ENCODE assay signal across 8 cellular contexts in the genomic region with DNA sequence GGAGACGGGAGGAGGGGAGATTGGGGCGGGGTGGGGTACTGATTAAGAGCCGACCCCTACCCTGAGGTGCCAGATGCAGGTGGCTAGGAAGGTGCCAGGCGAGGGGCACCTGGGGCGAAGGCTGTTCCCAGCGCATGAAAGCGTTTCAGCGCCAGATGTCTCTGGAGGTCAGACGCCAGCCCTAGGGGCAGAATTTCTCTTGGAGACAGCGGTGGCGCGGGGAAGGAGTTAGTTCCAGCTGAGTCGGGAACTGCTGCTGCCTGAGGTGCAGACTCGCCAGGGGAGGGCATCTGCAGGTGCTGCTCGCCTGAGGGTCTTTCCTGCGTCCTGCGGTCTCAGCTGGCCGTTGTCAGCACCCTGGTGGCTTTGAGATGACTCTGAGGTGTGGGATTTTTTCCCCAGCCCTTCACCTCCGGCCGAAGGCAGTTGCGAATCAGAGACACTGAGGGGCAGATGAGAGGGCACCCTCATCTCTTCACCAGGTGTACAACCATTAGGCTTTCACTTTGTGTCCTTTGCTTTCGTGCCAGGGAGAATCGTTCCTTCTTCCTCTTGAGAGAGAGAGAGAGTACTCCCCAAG. TPM values are rescaled to one million over a fixed set of nuclear protein-coding genes. Genes with fewer than 3 reads are reported as not detected.
DNase-seq lines count a peak whose midpoint lies in the region; ATAC-seq and TF ChIP-seq lines count a peak whose summit lies in the region.

No MANE protein-coding gene starts in this region.

- no peaks in the 10 kb centered on the region for H3K36me3 Mint-ChIP-seq in type B pancreatic cell

- peak overlapping the region; percentile 57 to 77 (median 70); a peak in 21 of 22 replicates for H3K9ac ChIP-seq in BLaER1 treated with 17β-estradiol and CSF1 and Interleukin-3, amounts not matched to agents 10 nM and 100 nM

- H3K4me3 Mint-ChIP-seq in type B pancreatic cell, result peak overlapping the region; percentile 92

- peak overlapping the region; percentile 61 to 77 (median 71) for H3K4me3 ChIP-seq in BLaER1 treated with 17β-estradiol and CSF1 and Interleukin-3, amounts not matched to agents 10 nM and 100 nM

- H3K4me2 ChIP-seq in BLaER1 treated with 17β-estradiol and CSF1 and Interleukin-3, amounts not matched to agents 10 nM and 100 nM, result peak overlapping the region; percentile 89 to 99 (median 97)

- DNase-seq in NCI-H146 (lab: John Stamatoyannopoulos, UW), result peak; percentile 81
- DNase-seq in activated CD4-positive, alpha-beta T cell treated with anti-CD3 and anti-CD28 coated beads for 48 hours, result peak; percentile 32
- DNase-seq in epithelial cell of prostate (ENCODE audit: low read depth, low spot score), result no peak
- peak; percentile 20 for DNase-seq in myocyte (ENCODE audit: low read depth)
- DNase-seq in type B pancreatic cell (ENCODE audit: extremely low spot score, unreplicated experiment), result peak; percentile 76

- peaks cover 12% of the 10 kb centered on the region for H3K27me3 Mint-ChIP-seq in type B pancreatic cell

- H3K27ac ChIP-seq in BLaER1 treated with 17β-estradiol and CSF1 and Interleukin-3, amounts not matched to agents 10 nM and 100 nM, result peak overlapping the region in 6 of 11 experiments; percentile 21 to 58 (median 52); a peak in 6 of 22 replicates
- H3K27ac ChIP-seq in epithelial cell of prostate, result peak overlapping the region; percentile 99

- H3K9me3 ChIP-seq in BLaER1 treated with 17β-estradiol and CSF1 and Interleukin-3, amounts not matched to agents 10 nM and 100 nM (replicated peaks in 1 of 11), result no peaks in the 10 kb centered on the region

- peak overlapping the region; percentile 99 for H3K27ac Mint-ChIP-seq in type B pancreatic cell

- H3K36me3 ChIP-seq in BLaER1 treated with 17β-estradiol and CSF1 and Interleukin-3, amounts not matched to agents 10 nM and 100 nM, result no peaks in the 10 kb centered on the region

- H4K20me1 ChIP-seq in BLaER1 treated with 17β-estradiol and CSF1 and Interleukin-3, amounts not matched to agents 10 nM and 100 nM, result peaks cover 0 to 9% (median 0%) of the 10 kb centered on the region in 11 experiments; a peak in 1 of 22 replicates

- no peaks in the 10 kb centered on the region for H3K9me3 Mint-ChIP-seq in type B pancreatic cell

- peak; percentile 24 for TF ChIP-seq CTCF in type B pancreatic cell (conservative IDR thresholded peaks at IDR 0.05)

- ATAC-seq in GM21515 (IDR thresholded peaks at IDR 0.05; ENCODE audit: unreplicated experiment), result peak; percentile 11
- ATAC-seq in HG03521 (IDR thresholded peaks at IDR 0.05; ENCODE audit: unreplicated experiment), result no peak

- H3K4me1 Mint-ChIP-seq in type B pancreatic cell (ENCODE audit: unreplicated experiment), result peaks cover 30% of the 10 kb centered on the region

- H3K4me1 ChIP-seq in BLaER1 treated with 17β-estradiol and CSF1 and Interleukin-3, amounts not matched to agents 10 nM and 100 nM, result peaks cover 25 to 49% (median 46%) of the 10 kb centered on the region in 10 experiments

- peaks cover 0 to 18% (median 0%) of the 10 kb centered on the region in 11 experiments; a peak in 7 of 22 replicates for H3K27me3 ChIP-seq in BLaER1 treated with 17β-estradiol and CSF1 and Interleukin-3, amounts not matched to agents 10 nM and 100 nM

RNA-seq across cellular contexts. Expression of a gene that starts 0.5 kb away (rescaled TPM):
- 0.21 TPM in 1 of 2 replicates, not detected in the other for total RNA-seq in myocyte
- 0.48 TPM for polyA plus RNA-seq in myocyte (2012)
- 29.0 and 52.8 TPM in 2 replicates for total RNA-seq in type B pancreatic cell (ENCODE audit: low replicate concordance)

RNA-seq across cellular contexts. Expression of a gene that starts 28.4 kb away (rescaled TPM):
- total RNA-seq in myocyte (31.4 and 45.5 TPM in 2 replicates), type B pancreatic cell (ENCODE audit: low replicate concordance) (15.5 and 34.7 TPM in 2 replicates)
- polyA plus RNA-seq in myocyte (2012), result 48.0 TPM

RNA-seq across cellular contexts. Expression of a gene that starts 52.4 kb away (rescaled TPM):
- 29.4 and 33.7 TPM in 2 replicates for total RNA-seq in myocyte
- 41.2 TPM for polyA plus RNA-seq in myocyte (2012)
- 73.1 and 126 TPM in 2 replicates for total RNA-seq in type B pancreatic cell (ENCODE audit: low replicate concordance)

Comparison
In these comparisons a context has a peak if more than half of its experiments do, and no peak if none do; other contexts are left out.
1. RNA of a gene that starts 0.5 kb away (total RNA-seq): 29.0 to 52.8 TPM in type B pancreatic cell; 0.21 TPM in myocyte; every median in the first group is over 10 times any median in the second.